In the genomic region with DNA sequence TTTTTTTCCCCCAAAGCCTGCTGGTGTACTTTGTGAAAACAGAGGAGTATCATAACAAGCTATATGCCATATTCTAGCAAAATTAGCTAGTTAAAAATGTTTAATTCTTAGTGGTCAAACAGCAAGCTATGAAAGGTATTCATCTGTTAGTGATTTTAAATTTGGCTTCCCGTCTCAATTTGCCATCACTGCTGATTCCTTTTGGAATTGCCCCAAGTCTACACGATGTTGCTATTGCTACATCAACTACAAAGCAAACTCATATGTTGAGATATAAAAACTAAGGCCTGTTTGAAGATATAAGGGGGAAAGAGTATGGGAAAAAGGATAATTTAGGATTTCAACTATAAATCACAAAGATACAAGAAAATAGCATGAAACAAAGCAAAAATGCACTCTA, we compare ENCODE assay signal across 15 cellular contexts.
DNase-seq lines count a peak whose midpoint lies in the region; ATAC-seq and TF ChIP-seq lines count a peak whose summit lies in the region.
"Had no signal": no experiment of that assay in that cellular context is flagged by ENCODE, and none has a peak within 500 bp of the region (broad histone marks: within the 10 kb centered on the region; RNA-seq: fewer than 3 reads in every experiment).

No MANE protein-coding gene starts in this region.

- TF ChIP-seq POLR2A in esophagus squamous epithelium (IDR thresholded peaks at IDR 0.05), result no peak

- no peaks in the 10 kb centered on the region for H3K36me3 ChIP-seq in esophagus squamous epithelium
- H3K36me3 ChIP-seq: BLaER1 had no signal

- H3K4me1 Mint-ChIP-seq in mesothelial cell of epicardium, result peaks cover 52% of the 10 kb centered on the region
- H3K4me1 Mint-ChIP-seq: CD14-positive monocyte; CD4-positive, alpha-beta memory T cell; H9 had no signal

- peak overlapping the region; percentile 1 for H3K4me3 Mint-ChIP-seq in mesothelial cell of epicardium
- H3K4me3 Mint-ChIP-seq: CD14-positive monocyte; CD4-positive, alpha-beta memory T cell; H9 had no signal

- H3K4me1 ChIP-seq in esophagus squamous epithelium, result no peaks in the 10 kb centered on the region
- H3K4me1 ChIP-seq: BLaER1 had no signal

- WGBS in esophagus squamous epithelium, 2 donors, result 53 to 59% methylated on average over 2 of the region's 2 CpGs

- H3K9me3 ChIP-seq in esophagus squamous epithelium, result no peaks in the 10 kb centered on the region
- H3K9me3 ChIP-seq: BLaER1 had no signal

- intact Hi-C loops in esophagus squamous epithelium (cut with DNase I), result no loop called here

- no peaks in the 10 kb centered on the region for H3K9me3 Mint-ChIP-seq in mesothelial cell of epicardium
- H3K9me3 Mint-ChIP-seq in activated naive CD4-positive, alpha-beta T cell treated with anti-CD3 and anti-CD28 coated beads, Interleukin-2, amount 50 U/mL, for 72 hours, result no peaks in the 10 kb centered on the region
- H3K9me3 Mint-ChIP-seq: CD14-positive monocyte; CD4-positive, alpha-beta memory T cell; H9 had no signal

- H3K4me3 ChIP-seq in esophagus squamous epithelium, result no peak overlapping the region
- H3K4me3 ChIP-seq: BLaER1 had no signal

- DNase-seq in NCI-H446 treated with DMSO at 0.1 percent for 48 hours (lab: John Stamatoyannopoulos, UW) (peak; percentile 11), fibroblast of gingiva (ENCODE audit: low read depth) (peak; percentile 39), mesothelial cell of epicardium (ENCODE audit: low spot score in 2 of 2, unreplicated experiment in 2 of 2) (no peak), omental fat pad (ENCODE audit: low spot score) (no peak), esophagus squamous epithelium (lab: John Stamatoyannopoulos, UW) (no peak), NCI-H2029 (lab: John Stamatoyannopoulos, UW) (no peak)
- DNase-seq in activated naive CD4-positive, alpha-beta T cell treated with anti-CD3 and anti-CD28 coated beads, Interleukin-2, amount 50 U/mL, for 72 hours (ENCODE audit: low spot score in 2 of 2), result no peak
- DNase-seq: ACHN; CD4-positive, alpha-beta memory T cell; DMS153; DMS79 treated with DMSO at 0.1 percent for 48 hours; GF-D8; H9 had no signal

- no peak for TF ChIP-seq CTCF in mesothelial cell of epicardium (IDR thresholded peaks at IDR 0.05; ENCODE audit: unreplicated experiment)
- TF ChIP-seq CTCF in omental fat pad (IDR thresholded peaks at IDR 0.05), result no peak
- TF ChIP-seq CTCF in esophagus squamous epithelium (IDR thresholded peaks at IDR 0.05), result no peak

- peak overlapping the region; percentile 89 for H3K27ac Mint-ChIP-seq in mesothelial cell of epicardium
- no peak overlapping the region for H3K27ac Mint-ChIP-seq in activated naive CD4-positive, alpha-beta T cell treated with anti-CD3 and anti-CD28 coated beads, Interleukin-2, amount 50 U/mL, for 72 hours
- H3K27ac Mint-ChIP-seq: CD14-positive monocyte; CD4-positive, alpha-beta memory T cell; H9 had no signal

- H3K27me3 ChIP-seq in esophagus squamous epithelium, result no peaks in the 10 kb centered on the region
- H3K27me3 ChIP-seq: BLaER1 had no signal

- no peak overlapping the region for H3K27ac ChIP-seq in esophagus squamous epithelium
- H3K27ac ChIP-seq: BLaER1 had no signal

- H3K27me3 Mint-ChIP-seq in mesothelial cell of epicardium (ENCODE audit: low read depth), result no peaks in the 10 kb centered on the region

- no peaks in the 10 kb centered on the region for H3K36me3 Mint-ChIP-seq in mesothelial cell of epicardium
- H3K36me3 Mint-ChIP-seq in activated naive CD4-positive, alpha-beta T cell treated with anti-CD3 and anti-CD28 coated beads, Interleukin-2, amount 50 U/mL, for 72 hours, result no peaks in the 10 kb centered on the region
- H3K36me3 Mint-ChIP-seq: CD14-positive monocyte; CD4-positive, alpha-beta memory T cell had no signal

- no peak for ATAC-seq in omental fat pad (ENCODE audit: low FRiP score)
- no peak for ATAC-seq in activated naive CD4-positive, alpha-beta T cell treated with anti-CD3 and anti-CD28 coated beads, Interleukin-2, amount 50 U/mL, for 72 hours

Comparison
In these comparisons a context has a peak if more than half of its experiments do, and no peak if none do; other contexts are left out.
1. DNase-seq: peak in NCI-H446 treated with DMSO at 0.1 percent for 48 hours (single experiment) and fibroblast of gingiva (single experiment); none in mesothelial cell of epicardium (0 of 2), omental fat pad (single experiment), activated naive CD4-positive, alpha-beta T cell treated with anti-CD3 and anti-CD28 coated beads, Interleukin-2, amount 50 U/mL, for 72 hours (0 of 2), esophagus squamous epithelium (single experiment) and NCI-H2029 (single experiment).